ENCODE assay signal across 23 cellular contexts in genomic region chr17:5943232-5943631, GRCh38.
"Had no signal": no experiment of that assay in that cellular context is flagged by ENCODE, and none has a peak within 500 bp of the region (broad histone marks: within the 10 kb centered on the region; RNA-seq: fewer than 3 reads in every experiment).

No MANE protein-coding gene starts in this region.

- H3K9me3 ChIP-seq: lower lobe of right lung, right lobe of liver, thoracic aorta had no signal

- H3K4me1 ChIP-seq: left lung, lower lobe of right lung, right lobe of liver had no signal

- H3K27me3 ChIP-seq: right lobe of liver had no signal

- ATAC-seq: activated CD8-positive, alpha-beta T cell treated with anti-CD3 and anti-CD28 coated beads for 36 hours; activated naive CD4-positive, alpha-beta T cell treated with anti-CD3 and anti-CD28 coated beads, Interleukin-2, amount 50 U/mL, for 72 hours; activated T-cell treated with anti-CD3 and anti-CD28 coated beads, Interleukin-2, amount 50 U/mL, for 4 hours; activated T-helper 17 cell treated with anti-CD3 and anti-CD28 coated beads, Interleukin-2, amount 50 U/mL, for 72 hours; left lung; lower lobe of right lung; natural killer cell; right lobe of liver; stimulated activated naive CD8-positive, alpha-beta T cell treated with anti-CD3 and anti-CD28 coated beads, Interleukin-15, Interleukin-2, amounts not matched to agents 100 U/mL and 50 U/mL, for 24 hours; T-cell; WTC11 had no signal

- H3K27ac ChIP-seq: left lung, lower lobe of right lung, right lobe of liver, skin epidermis, thoracic aorta had no signal

- H3K36me3 ChIP-seq: left lung, lower lobe of right lung, right lobe of liver, thoracic aorta had no signal

- DNase-seq: activated CD4-positive, alpha-beta T cell treated with anti-CD3 and anti-CD28 coated beads for 1 hour; activated CD4-positive, alpha-beta T cell treated with anti-CD3 and anti-CD28 coated beads, Interleukin-2, amount 10 ng/mL, durations not matched to agents 7 days and 5 days; activated CD8-positive, alpha-beta T cell treated with anti-CD3 and anti-CD28 coated beads for 36 hours; activated gamma-delta T cell treated with Interleukin-2 at 50 U/mL for 16 hours; activated T-cell treated with anti-CD3 and anti-CD28 coated beads, Interleukin-2, amount 50 U/mL, for 4 hours; anterior cingulate cortex; dermis blood vessel endothelial cell; effector CD4-positive, alpha-beta T cell; left lung; lower lobe of right lung; mesenchymal stem cell; natural killer cell; right lobe of liver; stimulated activated CD4-positive, alpha-beta T cell treated with anti-CD3 and anti-CD28 coated beads, Interleukin-12 subunit alpha, Interleukin-12 subunit beta, amount 100 ng/mL, for 4 hours; stimulated activated CD4-positive, alpha-beta T cell treated with anti-CD3 and anti-CD28 coated beads, Interleukin-4, amount 100 ng/mL, for 1 hour; stimulated activated naive CD8-positive, alpha-beta T cell treated with anti-CD3 and anti-CD28 coated beads, Interleukin-15, Interleukin-2, amounts not matched to agents 100 U/mL and 50 U/mL, for 24 hours; T-cell; trophoblast cell had no signal

- H3K4me3 ChIP-seq: left lung, lower lobe of right lung, right lobe of liver, skin epidermis, thoracic aorta had no signal
